ENCODE assay signal across 1 cellular context in genomic region chr20:23637282-23638221, GRCh38.
A peak's percentile ranks its signal among the peaks of the same experiment; 100 is the strongest.
TF ChIP-seq lines count a peak whose summit lies in the region.

Gene CST3, minus strand, starts transcription at chr20:23637955. Its CDS starts 93 bp downstream, at chr20:23637862.

TF ChIP-seq in WTC11, 78 proteins besides CTCF, POLR2A, EP300 and RAD21 (continued from another document and continues in another):
- TF ChIP-seq IRF1 (CRISPR knock-in tag; IDR thresholded peaks at IDR 0.05) (no peak), GABPB1 (CRISPR knock-in tag; IDR thresholded peaks at IDR 0.05) (peak; percentile 65; the same call in 1 of the 2 replicates), MAX (CRISPR knock-in tag; IDR thresholded peaks at IDR 0.05) (peak; percentile 9; the same call in 1 of the 2 replicates), SMAD3 (CRISPR knock-in tag; IDR thresholded peaks at IDR 0.05; ENCODE audit: borderline replicate concordance) (0 out of 2 replicates have a peak, but pooled peaks have one; percentile 16), HMGXB4 (CRISPR knock-in tag; IDR thresholded peaks at IDR 0.05) (peak; percentile 47; the same call in 1 of the 2 replicates), NFE2L1 (CRISPR knock-in tag; IDR thresholded peaks at IDR 0.05) (no peak), E2F1 (CRISPR knock-in tag; IDR thresholded peaks at IDR 0.05) (no peak), FOXK1 (CRISPR knock-in tag; IDR thresholded peaks at IDR 0.05) (no peak), HMGA2 (CRISPR knock-in tag; IDR thresholded peaks at IDR 0.05) (no peak), PRRX2 (CRISPR knock-in tag; IDR thresholded peaks at IDR 0.05) (no peak), RELA (CRISPR knock-in tag; IDR thresholded peaks at IDR 0.05; ENCODE audit: borderline replicate concordance) (no peak), SP1 (CRISPR knock-in tag; conservative IDR thresholded peaks at IDR 0.05) (peak; percentile 3; the same call in 1 of the 2 replicates), ESRRA (CRISPR knock-in tag; IDR thresholded peaks at IDR 0.05; ENCODE audit: borderline replicate concordance) (peak; percentile 42; the same call in 1 of the 2 replicates), ZNF317 (CRISPR knock-in tag; IDR thresholded peaks at IDR 0.05; ENCODE audit: borderline replicate concordance, low read depth) (no peak), PREB (CRISPR knock-in tag; IDR thresholded peaks at IDR 0.05; ENCODE audit: borderline replicate concordance) (peak; percentile 76; the same call in 1 of the 2 replicates), ZNF232 (CRISPR knock-in tag; IDR thresholded peaks at IDR 0.05) (no peak), MXD4 (CRISPR knock-in tag; IDR thresholded peaks at IDR 0.05; ENCODE audit: borderline replicate concordance) (no peak), KAT7 (CRISPR knock-in tag; IDR thresholded peaks at IDR 0.05; ENCODE audit: borderline replicate concordance) (0 out of 2 replicates have a peak, but pooled peaks have one; percentile 70), JUN (CRISPR knock-in tag; IDR thresholded peaks at IDR 0.05) (no peak), TCF7 (CRISPR knock-in tag; IDR thresholded peaks at IDR 0.05; ENCODE audit: low read depth) (no peak), TEAD4 (CRISPR knock-in tag; IDR thresholded peaks at IDR 0.05) (no peak), NR1H2 (CRISPR knock-in tag; IDR thresholded peaks at IDR 0.05) (no peak), E2F5 (CRISPR knock-in tag; IDR thresholded peaks at IDR 0.05) (no peak), GRHL2 (CRISPR knock-in tag; IDR thresholded peaks at IDR 0.05; ENCODE audit: insufficient replicate concordance, severe bottlenecking) (no peak), AFF4 (CRISPR knock-in tag; IDR thresholded peaks at IDR 0.05; ENCODE audit: borderline replicate concordance) (no peak), ZNF396 (CRISPR knock-in tag; IDR thresholded peaks at IDR 0.05; ENCODE audit: borderline replicate concordance) (no peak), PRDM15 (CRISPR knock-in tag; IDR thresholded peaks at IDR 0.05) (peak; percentile 84), NR3C1 (CRISPR knock-in tag; conservative IDR thresholded peaks at IDR 0.05; ENCODE audit: low read depth) (no peak), ZBTB43 (CRISPR knock-in tag; IDR thresholded peaks at IDR 0.05) (no peak), ZNF423 (CRISPR knock-in tag; IDR thresholded peaks at IDR 0.05) (no peak), USF2 (CRISPR knock-in tag; IDR thresholded peaks at IDR 0.05) (no peak), ZNF671 (CRISPR knock-in tag; IDR thresholded peaks at IDR 0.05) (no peak), ARID4B (CRISPR knock-in tag; IDR thresholded peaks at IDR 0.05; ENCODE audit: borderline replicate concordance) (0 out of 2 replicates have a peak, but pooled peaks have one; percentile 10)
